In genomic region chr18:3238742-3239141, GRCh38 we compare ENCODE assay signal across 16 cellular contexts. TPM values are rescaled to one million over a fixed set of nuclear protein-coding genes. Genes with fewer than 3 reads are reported as not detected.
DNase-seq lines count a peak whose midpoint lies in the region; ATAC-seq and TF ChIP-seq lines count a peak whose summit lies in the region.
"Had no signal": no experiment of that assay in that cellular context is flagged by ENCODE, and none has a peak within 500 bp of the region (broad histone marks: within the 10 kb centered on the region; RNA-seq: fewer than 3 reads in every experiment).

No MANE protein-coding gene starts in this region.

- BruUV-seq in HCT116 (replicated peaks; lab: Mats Ljungman, UMichigan) (no TSS peak), PC-9 (replicated peaks; lab: Mats Ljungman, UMichigan) (no TSS peak)

- no peak overlapping the region for H3K4me3 Mint-ChIP-seq in activated T-cell treated with anti-CD3 and anti-CD28 coated beads, Interleukin-2, amount 50 U/mL, for 4 hours
- H3K4me3 Mint-ChIP-seq: activated T-cell treated with anti-CD3 and anti-CD28 coated beads, Interleukin-2, amount 50 U/mL, for 72 hours had no signal

- ATAC-seq in HCT116 (peak; percentile 64), GM21381 (IDR thresholded peaks at IDR 0.05; ENCODE audit: unreplicated experiment) (no peak)
- ATAC-seq in activated T-cell treated with anti-CD3 and anti-CD28 coated beads, Interleukin-2, amount 50 U/mL, for 4 hours: no peak

- peaks cover 16% of the 10 kb centered on the region; the same call in 1 of the 2 replicates for H3F3A ChIP-seq in PC-9 (ENCODE audit: insufficient read depth, low read depth)

- RAD21 ChIA-PET in HCT116 (lab: Charles Lee; ENCODE audit: low non-redundant PET in 1 of 2, low total read pairs in 2 of 2, uncharacterized antibody in 2 of 2, unreplicated experiment in 2 of 2): no interaction called here

- H3K9me2 ChIP-seq in HCT116 (ENCODE audit: insufficient read depth): no peaks in the 10 kb centered on the region
- no peaks in the 10 kb centered on the region for H3K9me2 ChIP-seq in PC-9 (ENCODE audit: insufficient read depth)

- no peak for TF ChIP-seq RAD21 in HCT116 (IDR thresholded peaks at IDR 0.05; ENCODE audit: low read depth)

- intact Hi-C loops in HCT116 (cut with micrococcal nuclease) (no loop called here), PC-9 (cut with micrococcal nuclease; ENCODE audit: unreplicated experiment) (no loop called here)

- H3K27ac ChIP-seq in HCT116 (ENCODE audit: low read depth, low read length): no peak overlapping the region
- H3K27ac ChIP-seq in PC-9: no peak overlapping the region
- H3K27ac ChIP-seq: esophagus muscularis mucosa, ovary, spleen had no signal

- CTCF ChIA-PET in HCT116 (lab: Charles Lee) (interaction anchor here (1.0 kb wide), 1 partner anchor 305 kb away, joined by 3 read pairs; no protein-coding TSS in a partner anchor), PC-9 (lab: Charles Lee) (no interaction called here)

- H3K4me2 ChIP-seq in HCT116 (ENCODE audit: low read length) (no peak overlapping the region), PC-9 (no peak overlapping the region)

- H4K20me1 ChIP-seq in HCT116 (ENCODE audit: insufficient read depth) (no peaks in the 10 kb centered on the region), PC-9 (ENCODE audit: insufficient read depth) (no peaks in the 10 kb centered on the region)

- POLR2A ChIA-PET in HCT116 (lab: Charles Lee): interaction anchor here (2.1 kb wide), 1 partner anchor 9 kb away, joined by 6 read pairs; the partner anchor contains the start of gene MYL12A
- POLR2A ChIA-PET in PC-9 (lab: Charles Lee; ENCODE audit: unreplicated experiment): no interaction called here

- no peak overlapping the region for H3K4me3 ChIP-seq in HCT116 (replicated peaks in 1 of 2; ENCODE audit: low read depth in 1 of 2, low read length in 2 of 2)
- H3K4me3 ChIP-seq in PC-9: no peak overlapping the region
- no peak overlapping the region for H3K4me3 ChIP-seq in cardiac fibroblast (replicated peaks in 1 of 2; ENCODE audit: low read depth in 2 of 2, low read length in 2 of 2)
- no peak overlapping the region for H3K4me3 ChIP-seq in retinal pigment epithelial cell (ENCODE audit: low read length)
- H3K4me3 ChIP-seq: esophagus muscularis mucosa, ovary, spleen had no signal

- no peaks in the 10 kb centered on the region for H3K9me3 ChIP-seq in HCT116 (ENCODE audit: control insufficient read depth in 1 of 2, insufficient read depth in 1 of 2, low read depth in 1 of 2, low read length in 2 of 2)
- no peaks in the 10 kb centered on the region for H3K9me3 ChIP-seq in PC-9 (ENCODE audit: insufficient read depth, low read depth)
- H3K9me3 ChIP-seq: esophagus muscularis mucosa, ovary had no signal

- no peak overlapping the region for H2AFZ ChIP-seq in HCT116 (ENCODE audit: low read depth, low read length, poor library complexity, severe bottlenecking)
- H2AFZ ChIP-seq in PC-9: no peak overlapping the region

- TF ChIP-seq POLR2A in HCT116 (IDR thresholded peaks at IDR 0.05; ENCODE audit: borderline replicate concordance, extremely low read depth, insufficient read depth, insufficient read length): no peak

- H3K9ac ChIP-seq in HCT116 (ENCODE audit: low read length): no peak overlapping the region

- peaks cover 2 to 7% of the 10 kb centered on the region in 2 experiments; a peak in 1 of 4 replicates for H3K4me1 ChIP-seq in HCT116 (ENCODE audit: control insufficient read depth in 1 of 2, insufficient read depth in 2 of 2, low read length in 2 of 2)
- peaks cover 20% of the 10 kb centered on the region for H3K4me1 ChIP-seq in PC-9 (replicated peaks; ENCODE audit: insufficient read depth)
- H3K4me1 ChIP-seq: esophagus muscularis mucosa had no signal

- no peak for DNase-seq in HCT116 (ENCODE audit: low read depth, low spot score)
- no peak for DNase-seq in PC-9
- no peak for DNase-seq in cardiac fibroblast (ENCODE audit: low read depth in 2 of 2)
- no peak for DNase-seq in retinal pigment epithelial cell (ENCODE audit: low read depth)
- no peak for DNase-seq in activated CD4-positive, alpha-beta T cell treated with anti-CD3 and anti-CD28 coated beads, Interleukin-2, amount 50 U/mL, for 4 hours
- DNase-seq in activated T-cell treated with anti-CD3 and anti-CD28 coated beads, Interleukin-2, amount 50 U/mL, for 4 hours: no peak
- DNase-seq: activated CD4-positive, alpha-beta T cell treated with anti-CD3 and anti-CD28 coated beads, Interleukin-2, amount 50 U/mL, for 1 hour; activated T-cell treated with anti-CD3 and anti-CD28 coated beads, Interleukin-2, amount 50 U/mL, for 72 hours; cortex of kidney; GDM1; NCI-H187 treated with DMSO at 0.1 percent for 48 hours; NCI-H524 treated with DMSO at 0.1 percent for 48 hours; ovary; spleen had no signal

- no peaks in the 10 kb centered on the region for H3K79me2 ChIP-seq in HCT116 (ENCODE audit: insufficient read depth, low read length)
- no peaks in the 10 kb centered on the region for H3K79me2 ChIP-seq in PC-9 (ENCODE audit: low read depth)

- H3K27me3 ChIP-seq in HCT116 (ENCODE audit: insufficient read depth, low read length): no peaks in the 10 kb centered on the region
- no peaks in the 10 kb centered on the region for H3K27me3 ChIP-seq in PC-9 (ENCODE audit: insufficient read depth, low read depth)
- H3K27me3 ChIP-seq: esophagus muscularis mucosa, ovary, spleen had no signal

- no peaks in the 10 kb centered on the region for H3K27me3 Mint-ChIP-seq in activated T-cell treated with anti-CD3 and anti-CD28 coated beads, Interleukin-2, amount 50 U/mL, for 4 hours (ENCODE audit: low read depth)

- H3K36me3 ChIP-seq in HCT116 (ENCODE audit: control insufficient read depth in 1 of 2, insufficient read depth in 2 of 2, low read length in 2 of 2) (no peaks in the 10 kb centered on the region), PC-9 (ENCODE audit: low read depth) (no peaks in the 10 kb centered on the region)
- H3K36me3 ChIP-seq: esophagus muscularis mucosa, ovary had no signal

- peaks cover 15% of the 10 kb centered on the region for H3K36me3 Mint-ChIP-seq in activated T-cell treated with anti-CD3 and anti-CD28 coated beads, Interleukin-2, amount 50 U/mL, for 4 hours (ENCODE audit: insufficient read depth)

- H3K4me1 Mint-ChIP-seq in activated T-cell treated with anti-CD3 and anti-CD28 coated beads, Interleukin-2, amount 50 U/mL, for 4 hours (ENCODE audit: low read depth): peaks cover 3% of the 10 kb centered on the region

- peaks cover 14% of the 10 kb centered on the region for H3K9me3 Mint-ChIP-seq in activated T-cell treated with anti-CD3 and anti-CD28 coated beads, Interleukin-2, amount 50 U/mL, for 4 hours

- TF ChIP-seq CTCF in HCT116 (IDR thresholded peaks at IDR 0.05 in 2 of 3, conservative IDR thresholded peaks at IDR 0.05 in 1 of 3; ENCODE audit: borderline replicate concordance in 1 of 3, insufficient read depth in 1 of 3, low read depth in 2 of 3, low read length in 2 of 3) (peak in 1 of 3 experiments; percentile 14; a peak in 2 of 6 replicates), PC-9 (conservative IDR thresholded peaks at IDR 0.05) (0 out of 2 replicates have a peak, but pooled peaks have one; percentile 29), cardiac fibroblast (IDR thresholded peaks at IDR 0.05; ENCODE audit: low read depth, low read length) (peak; percentile 20), retinal pigment epithelial cell (conservative IDR thresholded peaks at IDR 0.05; ENCODE audit: low read depth, low read length) (peak; percentile 36)

TF ChIP-seq in HCT116, 20 proteins besides CTCF, POLR2A, EP300 and RAD21 (continues in another document):
- no peak for TF ChIP-seq SP1 (IDR thresholded peaks at IDR 0.05; ENCODE audit: low read depth)
- TF ChIP-seq CEBPB (IDR thresholded peaks at IDR 0.05; ENCODE audit: low read depth): no peak
- TF ChIP-seq CBX3 (IDR thresholded peaks at IDR 0.05; ENCODE audit: low read depth): no peak
- no peak for TF ChIP-seq EZH2 (IDR thresholded peaks at IDR 0.05)
- no peak for TF ChIP-seq EZH2phosphoT487 (IDR thresholded peaks at IDR 0.05; ENCODE audit: borderline replicate concordance)
- no peak for TF ChIP-seq EGR1 (IDR thresholded peaks at IDR 0.05; ENCODE audit: low read depth)
- no peak for TF ChIP-seq ZBTB33 (IDR thresholded peaks at IDR 0.05; ENCODE audit: extremely low read depth, insufficient replicate concordance, low read length)
- TF ChIP-seq, protein P1, sequence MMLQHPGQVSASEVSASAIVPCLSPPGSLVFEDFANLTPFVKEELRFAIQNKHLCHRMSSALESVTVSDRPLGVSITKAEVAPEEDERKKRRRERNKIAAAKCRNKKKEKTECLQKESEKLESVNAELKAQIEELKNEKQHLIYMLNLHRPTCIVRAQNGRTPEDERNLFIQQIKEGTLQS (IDR thresholded peaks at IDR 0.05): no peak
- TF ChIP-seq JUND (IDR thresholded peaks at IDR 0.05): no peak
- no peak for TF ChIP-seq ZFX (IDR thresholded peaks at IDR 0.05)

RNA-seq across cellular contexts. Expression of gene MYL12A, which starts 8.9 kb away (rescaled TPM):
- 314 TPM for total RNA-seq in HCT116 (2021; ENCODE audit: unreplicated experiment)
- polyA plus RNA-seq in HCT116 (2012): 288 and 353 TPM in 2 replicates
- 469 and 532 TPM in 2 replicates for total RNA-seq in PC-9 (2021)
- total RNA-seq in activated T-cell treated with anti-CD3 and anti-CD28 coated beads, Interleukin-2, amount 50 U/mL, for 4 hours: 100 to 1,000 TPM; 166 to 171 (median 169) TPM

RNA-seq across cellular contexts. Expression of gene MYOM1, which starts 19.0 kb away (rescaled TPM):
- total RNA-seq in HCT116 (2021; ENCODE audit: unreplicated experiment): 0.52 TPM
- polyA plus RNA-seq in HCT116 (2012): 0.22 and 0.27 TPM in 2 replicates
- 0.88 and 1.3 TPM in 2 replicates for total RNA-seq in PC-9 (2021)
- under 1 TPM; 0.16 to 0.42 (median 0.25) TPM for total RNA-seq in activated T-cell treated with anti-CD3 and anti-CD28 coated beads, Interleukin-2, amount 50 U/mL, for 4 hours

RNA-seq across cellular contexts. Expression of gene MYL12B, which starts 23.2 kb away (rescaled TPM):
- total RNA-seq in HCT116 (2021; ENCODE audit: unreplicated experiment) (403 TPM), PC-9 (2021) (381 and 383 TPM in 2 replicates)
- 450 and 510 TPM in 2 replicates for polyA plus RNA-seq in HCT116 (2012)
- 100 to 1,000 TPM; 190 to 203 (median 194) TPM for total RNA-seq in activated T-cell treated with anti-CD3 and anti-CD28 coated beads, Interleukin-2, amount 50 U/mL, for 4 hours
